In genomic region chr7:7247658-7248057, GRCh38 we compare ENCODE assay signal across 1 cellular context.
TF ChIP-seq lines count a peak whose summit lies in the region.

No MANE protein-coding gene starts in this region.

TF ChIP-seq in IMR-90, 13 proteins besides CTCF, POLR2A, EP300 and RAD21 (continued from another document):
- no peak for TF ChIP-seq FOS (IDR thresholded peaks at IDR 0.05; ENCODE audit: low read depth, low read length)
- no peak for TF ChIP-seq MAFK (IDR thresholded peaks at IDR 0.05; ENCODE audit: low read depth, low read length)
- TF ChIP-seq RCOR1 (IDR thresholded peaks at IDR 0.05; ENCODE audit: insufficient replicate concordance, low read length) = no peak
- no peak for TF ChIP-seq BHLHE40 (IDR thresholded peaks at IDR 0.05; ENCODE audit: low read depth, low read length)
- no peak for TF ChIP-seq RFX5 (IDR thresholded peaks at IDR 0.05; ENCODE audit: low read depth, low read length)
- no peak for TF ChIP-seq MXI1 (IDR thresholded peaks at IDR 0.05; ENCODE audit: borderline replicate concordance, low read depth, low read length)
- TF ChIP-seq CEBPB (IDR thresholded peaks at IDR 0.05; ENCODE audit: low read depth, low read length) = no peak
- no peak for TF ChIP-seq ELK1 (IDR thresholded peaks at IDR 0.05; ENCODE audit: borderline replicate concordance, low read depth, low read length)
- no peak for TF ChIP-seq SMC3 (IDR thresholded peaks at IDR 0.05; ENCODE audit: low read depth, low read length)
- TF ChIP-seq MAZ (IDR thresholded peaks at IDR 0.05; ENCODE audit: borderline replicate concordance, low read depth, low read length) = no peak
